In genomic region chr5:16687898-16688297, GRCh38 we compare ENCODE assay signal across 27 cellular contexts.
"Had no signal": no experiment of that assay in that cellular context is flagged by ENCODE, and none has a peak within 500 bp of the region (broad histone marks: within the 10 kb centered on the region; RNA-seq: fewer than 3 reads in every experiment).

No MANE protein-coding gene starts in this region.

- DNase-seq: activated B cell treated with CpG ODN at 0.5 μM for 24 hours; activated CD4-positive, alpha-beta T cell treated with anti-CD3 and anti-CD28 coated beads for 1 hour; activated CD4-positive, alpha-beta T cell treated with anti-CD3 and anti-CD28 coated beads, Interleukin-2, amount 10 ng/mL, durations not matched to agents 24 days and 14 days; activated CD4-positive, alpha-beta T cell treated with anti-CD3 and anti-CD28 coated beads, Interleukin-2, amount 50 U/mL, for 48 hours; activated CD8-positive, alpha-beta memory T cell treated with anti-CD3 and anti-CD28 coated beads, Interleukin-2, amount 10 ng/mL, durations not matched to agents 7 days and 5 days; activated effector memory CD4-positive, alpha-beta T cell treated with Interleukin-2 at 50 U/mL for 16 hours; activated naive CD4-positive, alpha-beta T cell; activated T-cell treated with anti-CD3 and anti-CD28 coated beads, Interleukin-2, amount 50 U/mL, for 24 hours; aorta; KG1; NCI-H1048; NCI-H146; NCI-H187 treated with DMSO at 0.1 percent for 48 hours; NCI-H2107; NCI-H345; NCI-H510A; NCI-H526 treated with DMSO at 0.1 percent for 48 hours; NCI-H82; Peyer's patch; SHP77 treated with DMSO at 0.1 percent for 48 hours; T-helper 9 cell had no signal

- H3K27me3 Mint-ChIP-seq: activated B cell treated with CpG ODN at 0.5 μM for 24 hours; activated CD4-positive, alpha-beta T cell treated with anti-CD3 and anti-CD28 coated beads, Interleukin-2, amount 10 ng/mL, durations not matched to agents 24 days and 14 days; activated CD8-positive, alpha-beta memory T cell treated with anti-CD3 and anti-CD28 coated beads, Interleukin-2, amount 10 ng/mL, durations not matched to agents 7 days and 5 days; activated T-cell treated with anti-CD3 and anti-CD28 coated beads, Interleukin-2, amount 50 U/mL, for 24 hours; IgD-negative memory B cell had no signal

- H3K27ac ChIP-seq: breast epithelium, Peyer's patch, RWPE1 had no signal

- H3K27ac Mint-ChIP-seq: activated B cell treated with CpG ODN at 0.5 μM for 24 hours; activated CD4-positive, alpha-beta T cell treated with anti-CD3 and anti-CD28 coated beads, Interleukin-2, amount 10 ng/mL, durations not matched to agents 24 days and 14 days; activated CD8-positive, alpha-beta memory T cell treated with anti-CD3 and anti-CD28 coated beads, Interleukin-2, amount 10 ng/mL, durations not matched to agents 7 days and 5 days; activated naive CD4-positive, alpha-beta T cell treated with anti-CD3 and anti-CD28 coated beads, Interleukin-2, amount 50 U/mL, for 24 hours; activated T-cell treated with anti-CD3 and anti-CD28 coated beads, Interleukin-2, amount 50 U/mL, for 24 hours; activated T-helper 1 cell treated with anti-CD3 and anti-CD28 coated beads, Interleukin-12 subunit alpha, Interleukin-12 subunit beta, Interleukin-2, Interleukin-4 antibody, amounts not matched to agents 30 ng/mL and 10 ng/mL and 1 ng/mL, durations not matched to agents 14 hours and 24 hours and 36 hours; IgD-negative memory B cell; T-helper 1 cell treated with Interleukin-12 subunit alpha and Interleukin-12 subunit beta and Interleukin-4 antibody, amounts not matched to agents 30 μg/mL and 1 μg/mL, for 36 hours had no signal

- H3K4me1 ChIP-seq: breast epithelium, Peyer's patch had no signal

- H3K36me3 Mint-ChIP-seq: activated CD8-positive, alpha-beta memory T cell treated with anti-CD3 and anti-CD28 coated beads, Interleukin-2, amount 10 ng/mL, durations not matched to agents 7 days and 5 days; activated naive CD4-positive, alpha-beta T cell treated with anti-CD3 and anti-CD28 coated beads, Interleukin-2, amount 50 U/mL, for 24 hours; IgD-negative memory B cell had no signal

- H3K4me1 Mint-ChIP-seq: activated B cell treated with CpG ODN at 0.5 μM for 24 hours; activated CD4-positive, alpha-beta T cell treated with anti-CD3 and anti-CD28 coated beads, Interleukin-2, amount 10 ng/mL, durations not matched to agents 24 days and 14 days; activated CD8-positive, alpha-beta memory T cell treated with anti-CD3 and anti-CD28 coated beads, Interleukin-2, amount 10 ng/mL, durations not matched to agents 7 days and 5 days; activated naive CD4-positive, alpha-beta T cell treated with anti-CD3 and anti-CD28 coated beads, Interleukin-2, amount 50 U/mL, for 24 hours; IgD-negative memory B cell had no signal

- H3K36me3 ChIP-seq: breast epithelium had no signal

- H3K9me3 ChIP-seq: breast epithelium, Peyer's patch had no signal

- H3K27me3 ChIP-seq: breast epithelium, Peyer's patch had no signal

- ATAC-seq: activated CD8-positive, alpha-beta memory T cell treated with anti-CD3 and anti-CD28 coated beads, Interleukin-2, amount 10 ng/mL, durations not matched to agents 7 days and 5 days had no signal

- H3K9me3 Mint-ChIP-seq: activated B cell treated with CpG ODN at 0.5 μM for 24 hours; activated CD4-positive, alpha-beta T cell treated with anti-CD3 and anti-CD28 coated beads, Interleukin-2, amount 10 ng/mL, durations not matched to agents 24 days and 14 days; activated naive CD4-positive, alpha-beta T cell treated with anti-CD3 and anti-CD28 coated beads, Interleukin-2, amount 50 U/mL, for 24 hours; activated T-cell treated with anti-CD3 and anti-CD28 coated beads, Interleukin-2, amount 50 U/mL, for 24 hours; activated T-helper 1 cell treated with anti-CD3 and anti-CD28 coated beads, Interleukin-12 subunit alpha, Interleukin-12 subunit beta, Interleukin-2, Interleukin-4 antibody, amounts not matched to agents 30 ng/mL and 10 ng/mL and 1 ng/mL, durations not matched to agents 14 hours and 24 hours and 36 hours; IgD-negative memory B cell; T-helper 1 cell treated with Interleukin-12 subunit alpha and Interleukin-12 subunit beta and Interleukin-4 antibody, amounts not matched to agents 30 μg/mL and 1 μg/mL, for 36 hours had no signal

- H3K4me3 Mint-ChIP-seq: activated B cell treated with CpG ODN at 0.5 μM for 24 hours; activated CD4-positive, alpha-beta T cell treated with anti-CD3 and anti-CD28 coated beads, Interleukin-2, amount 10 ng/mL, durations not matched to agents 24 days and 14 days; activated CD8-positive, alpha-beta memory T cell treated with anti-CD3 and anti-CD28 coated beads, Interleukin-2, amount 10 ng/mL, durations not matched to agents 7 days and 5 days; activated naive CD4-positive, alpha-beta T cell treated with anti-CD3 and anti-CD28 coated beads, Interleukin-2, amount 50 U/mL, for 24 hours; activated T-cell treated with anti-CD3 and anti-CD28 coated beads, Interleukin-2, amount 50 U/mL, for 24 hours; activated T-helper 1 cell treated with anti-CD3 and anti-CD28 coated beads, Interleukin-12 subunit alpha, Interleukin-12 subunit beta, Interleukin-2, Interleukin-4 antibody, amounts not matched to agents 30 ng/mL and 10 ng/mL and 1 ng/mL, durations not matched to agents 14 hours and 24 hours and 36 hours; IgD-negative memory B cell; T-helper 1 cell treated with Interleukin-12 subunit alpha and Interleukin-12 subunit beta and Interleukin-4 antibody, amounts not matched to agents 30 μg/mL and 1 μg/mL, for 36 hours had no signal

- H3K4me3 ChIP-seq: breast epithelium, Peyer's patch had no signal
